In the genomic region with DNA sequence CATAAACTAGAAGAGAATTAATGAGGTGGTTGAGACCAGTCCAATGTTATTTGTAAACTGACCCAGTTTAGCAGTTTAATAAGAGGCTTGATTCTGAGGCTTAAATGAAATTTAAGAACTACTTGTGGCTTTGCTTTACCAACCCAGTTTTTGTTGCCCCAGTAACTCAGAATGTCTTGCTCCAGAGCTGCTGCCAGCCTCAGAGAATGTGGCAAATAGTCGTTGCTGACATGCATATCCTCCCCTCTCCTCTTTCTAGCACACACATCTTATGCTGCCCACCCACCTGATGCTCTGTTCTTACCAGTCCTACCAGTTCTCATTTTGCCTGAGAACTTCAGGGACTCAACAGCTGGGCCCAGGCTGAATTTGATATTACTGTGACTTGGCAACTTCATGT, we compare ENCODE assay signal across 20 cellular contexts.
"Had no signal": no experiment of that assay in that cellular context is flagged by ENCODE, and none has a peak within 500 bp of the region (broad histone marks: within the 10 kb centered on the region; RNA-seq: fewer than 3 reads in every experiment).

No MANE protein-coding gene starts in this region.

- H3K36me3 ChIP-seq: brain microvascular endothelial cell, esophagus muscularis mucosa, heart left ventricle, left lung, stomach, thoracic aorta had no signal

- DNase-seq: activated effector memory CD4-positive, alpha-beta T cell treated with Interleukin-2 at 50 U/mL for 16 hours; activated T-cell treated with anti-CD3 and anti-CD28 coated beads, Interleukin-2, amount 50 U/mL, for 24 hours; amniotic stem cell; brain microvascular endothelial cell; dorsolateral prefrontal cortex; heart left ventricle; islet precursor cell; left lung; retina; stomach; T-helper 17 cell had no signal

- H3K9me3 ChIP-seq: esophagus muscularis mucosa, heart left ventricle, left lung, stomach, thoracic aorta had no signal

- H2AFZ ChIP-seq: parathyroid adenoma had no signal

- H3K4me1 Mint-ChIP-seq: activated naive CD4-positive, alpha-beta T cell treated with anti-CD3 and anti-CD28 coated beads, Interleukin-2, amount 50 U/mL, for 24 hours; memory B cell; T-helper 17 cell had no signal

- H3K27ac Mint-ChIP-seq: activated naive CD4-positive, alpha-beta T cell treated with anti-CD3 and anti-CD28 coated beads, Interleukin-2, amount 50 U/mL, for 24 hours; activated T-cell treated with anti-CD3 and anti-CD28 coated beads, Interleukin-2, amount 50 U/mL, for 24 hours; memory B cell; T-helper 17 cell had no signal

- H3K4me1 ChIP-seq: heart left ventricle, parathyroid adenoma had no signal

- H3K79me2 ChIP-seq: parathyroid adenoma had no signal

- H3K4me3 Mint-ChIP-seq: activated naive CD4-positive, alpha-beta T cell treated with anti-CD3 and anti-CD28 coated beads, Interleukin-2, amount 50 U/mL, for 24 hours; activated T-cell treated with anti-CD3 and anti-CD28 coated beads, Interleukin-2, amount 50 U/mL, for 24 hours; memory B cell; T-helper 17 cell had no signal

- H3K27ac ChIP-seq: brain microvascular endothelial cell, dorsolateral prefrontal cortex, esophagus muscularis mucosa, heart left ventricle, parathyroid adenoma, thoracic aorta had no signal

- FAIRE-seq: endometrium, frontal cortex had no signal

- ATAC-seq: activated CD4-positive, CD25-positive, alpha-beta regulatory T cell treated with anti-CD3 and anti-CD28 coated beads, Interleukin-2, amount 50 U/mL, for 24 hours; heart left ventricle; T-helper 17 cell had no signal

- H3K36me3 Mint-ChIP-seq: activated naive CD4-positive, alpha-beta T cell treated with anti-CD3 and anti-CD28 coated beads, Interleukin-2, amount 50 U/mL, for 24 hours; memory B cell had no signal

- H3K27me3 ChIP-seq: brain microvascular endothelial cell, esophagus muscularis mucosa, heart left ventricle, left lung, stomach had no signal

- H3K9me3 Mint-ChIP-seq: activated naive CD4-positive, alpha-beta T cell treated with anti-CD3 and anti-CD28 coated beads, Interleukin-2, amount 50 U/mL, for 24 hours; activated T-cell treated with anti-CD3 and anti-CD28 coated beads, Interleukin-2, amount 50 U/mL, for 24 hours; memory B cell had no signal

- H3K4me3 ChIP-seq: dorsolateral prefrontal cortex, esophagus muscularis mucosa, heart left ventricle, left lung, skin epidermis, stomach, thoracic aorta had no signal
